ENCODE assay signal across 4 cellular contexts in the genomic region with DNA sequence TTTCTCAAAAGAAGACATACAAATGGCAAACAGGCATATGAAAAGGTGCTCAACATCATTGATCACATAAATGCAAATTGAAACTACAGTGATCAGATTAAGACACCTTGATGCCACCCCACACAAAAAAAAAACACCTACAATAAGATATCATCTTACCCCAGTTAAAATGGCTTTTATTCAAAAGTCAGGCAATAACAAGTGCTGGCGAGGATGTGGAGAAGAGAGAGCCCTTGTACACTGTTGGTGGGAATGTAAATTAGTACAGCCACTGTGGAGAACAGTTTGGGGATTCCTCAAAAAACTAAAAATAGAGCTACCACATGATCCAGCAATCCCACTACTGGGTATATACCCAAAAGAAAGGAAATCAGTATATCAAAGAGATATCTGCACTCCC. TPM values are rescaled to one million over a fixed set of nuclear protein-coding genes. Genes with fewer than 3 reads are reported as not detected.
"Had no signal": no experiment of that assay in that cellular context is flagged by ENCODE, and none has a peak within 500 bp of the region (broad histone marks: within the 10 kb centered on the region; RNA-seq: fewer than 3 reads in every experiment).

No MANE protein-coding gene starts in this region.

RNA-seq across cellular contexts. Expression of a gene that starts 12.8 kb away (rescaled TPM):
- total RNA-seq: LHCN-M2, M059J, MCF 10A, NCI-H460 had no signal
